ENCODE assay signal across 8 cellular contexts in genomic region chr1:91018006-91018405, GRCh38. TPM values are rescaled to one million over a fixed set of nuclear protein-coding genes. Genes with fewer than 3 reads are reported as not detected.
A peak's percentile ranks its signal among the peaks of the same experiment; 100 is the strongest.
DNase-seq lines count a peak whose midpoint lies in the region; ATAC-seq and TF ChIP-seq lines count a peak whose summit lies in the region.

No MANE protein-coding gene starts in this region.

- H3K36me3 Mint-ChIP-seq in activated T-helper 17 cell treated with anti-CD3 and anti-CD28 coated beads, Interleukin-2, amount 50 U/mL, for 72 hours (ENCODE audit: low read depth) = peaks cover 59% of the 10 kb centered on the region

- intact Hi-C loops in prostate gland (cut with DNase I) = no loop called here

- H3K27me3 ChIP-seq in kidney epithelial cell (ENCODE audit: control insufficient read depth, insufficient read depth, low read length) (no peaks in the 10 kb centered on the region), prostate gland (replicated peaks; ENCODE audit: insufficient read depth) (no peaks in the 10 kb centered on the region)

- H3K9me3 ChIP-seq in prostate gland = no peaks in the 10 kb centered on the region

- no peaks in the 10 kb centered on the region for H3K9me3 Mint-ChIP-seq in activated T-helper 17 cell treated with anti-CD3 and anti-CD28 coated beads, Interleukin-2, amount 50 U/mL, for 72 hours

- H3K4me1 ChIP-seq in prostate gland (replicated peaks) = no peaks in the 10 kb centered on the region

- TF ChIP-seq POLR2A in prostate gland (IDR thresholded peaks at IDR 0.05) = no peak

- no peaks in the 10 kb centered on the region for H3K36me3 ChIP-seq in kidney epithelial cell (ENCODE audit: control insufficient read depth, insufficient read depth, low read length)
- no peaks in the 10 kb centered on the region for H3K36me3 ChIP-seq in prostate gland

- H3K27ac Mint-ChIP-seq in activated T-helper 17 cell treated with anti-CD3 and anti-CD28 coated beads, Interleukin-2, amount 50 U/mL, for 72 hours = peak overlapping the region; percentile 76

- 67% methylated on average over 2 of the region's 2 CpGs for WGBS in prostate gland

- peak; percentile 48 for DNase-seq in HCEC 1CT
- DNase-seq in kidney epithelial cell (ENCODE audit: low read depth) = no peak
- DNase-seq in prostate gland (ENCODE audit: low spot score) = no peak
- DNase-seq in activated CD4-positive, CD25-positive, alpha-beta regulatory T cell (lab: John Stamatoyannopoulos, UW) = no peak
- DNase-seq in DMS153 treated with DMSO at 0.1 percent for 48 hours (lab: John Stamatoyannopoulos, UW; ENCODE audit: unreplicated experiment) = no peak

- H3K27me3 Mint-ChIP-seq in activated T-helper 17 cell treated with anti-CD3 and anti-CD28 coated beads, Interleukin-2, amount 50 U/mL, for 72 hours = no peaks in the 10 kb centered on the region

- no peak for ATAC-seq in activated T-helper 17 cell treated with anti-CD3 and anti-CD28 coated beads, Interleukin-2, amount 50 U/mL, for 72 hours (replicated peaks)
- ATAC-seq in HG03520 (IDR thresholded peaks at IDR 0.05; ENCODE audit: unreplicated experiment) = no peak

- TF ChIP-seq CTCF in C4-2B (conservative IDR thresholded peaks at IDR 0.05) (peak; percentile 49), kidney epithelial cell (IDR thresholded peaks at IDR 0.05; ENCODE audit: insufficient read depth, low read length, poor library complexity, severe bottlenecking) (peak; percentile 14), prostate gland (IDR thresholded peaks at IDR 0.05) (peak in 1 of 4 experiments; percentile 17)

- peaks cover 38% of the 10 kb centered on the region for H3K4me1 Mint-ChIP-seq in activated T-helper 17 cell treated with anti-CD3 and anti-CD28 coated beads, Interleukin-2, amount 50 U/mL, for 72 hours

- H3K27ac ChIP-seq in C4-2B (no peak overlapping the region), prostate gland (no peak overlapping the region)

- H3K4me3 ChIP-seq in kidney epithelial cell (ENCODE audit: low read depth, low read length) (no peak overlapping the region), prostate gland (no peak overlapping the region)

- peak overlapping the region; percentile 97 for H3K4me3 Mint-ChIP-seq in activated T-helper 17 cell treated with anti-CD3 and anti-CD28 coated beads, Interleukin-2, amount 50 U/mL, for 72 hours

RNA-seq across cellular contexts. Expression of gene ZNF644, which starts 3.8 kb away (rescaled TPM):
- total RNA-seq in activated T-helper 17 cell treated with anti-CD3 and anti-CD28 coated beads, Interleukin-2, amount 50 U/mL, for 72 hours = 10 to 100 TPM; 55.7 to 57.9 TPM
- total RNA-seq in kidney epithelial cell = 38.5 and 50.4 TPM in 2 replicates
- total RNA-seq in prostate gland = 10 to 100 TPM; 36.3 to 54.3 TPM
